Comparison of ENCODE assay signal across 15 cellular contexts in genomic region chr1:23449918-23450317, GRCh38. TPM values are rescaled to one million over a fixed set of nuclear protein-coding genes. Genes with fewer than 3 reads are reported as not detected.
DNase-seq lines count a peak whose midpoint lies in the region; ATAC-seq and TF ChIP-seq lines count a peak whose summit lies in the region.
"Had no signal": no experiment of that assay in that cellular context is flagged by ENCODE, and none has a peak within 500 bp of the region (broad histone marks: within the 10 kb centered on the region; RNA-seq: fewer than 3 reads in every experiment).

No MANE protein-coding gene starts in this region.

- H3K27ac ChIP-seq in heart right ventricle (peak overlapping the region in 3 of 10 donors; percentile 11 to 22 (median 17)), gastrocnemius medialis (peak overlapping the region; percentile 15 to 78 (median 64))
- H3K27ac ChIP-seq: GM23248 had no signal

- intact Hi-C loops in heart right ventricle (cut with DNase I), result no loop called here
- intact Hi-C loops in gastrocnemius medialis (cut with DNase I; ENCODE audit: low total_unique reads), result loop anchor here (1.0 to 2.0 kb wide), 2 partner anchors 25 to 29 kb away; partner anchors contain the start of gene TCEA3

- no peak for TF ChIP-seq POLR2A in gastrocnemius medialis (IDR thresholded peaks at IDR 0.05)

- H3K4me1 ChIP-seq in heart right ventricle (peaks cover 0 to 28% (median 8%) of the 10 kb centered on the region in 9 donors), gastrocnemius medialis (peaks cover 42 to 44% of the 10 kb centered on the region in 2 donors)

- H3K36me3 ChIP-seq in heart right ventricle, result peaks cover 0 to 90% (median 7%) of the 10 kb centered on the region in 9 donors
- H3K36me3 ChIP-seq in gastrocnemius medialis, result peaks cover 0 to 4% of the 10 kb centered on the region in 2 donors

- H3K9me3 ChIP-seq in heart right ventricle (no peaks in the 10 kb centered on the region), gastrocnemius medialis (no peaks in the 10 kb centered on the region)
- H3K9me3 ChIP-seq: esophagus squamous epithelium had no signal

- H3K27me3 ChIP-seq in heart right ventricle (no peaks in the 10 kb centered on the region), gastrocnemius medialis (no peaks in the 10 kb centered on the region)
- H3K27me3 ChIP-seq: esophagus squamous epithelium had no signal

- no peak overlapping the region for H3K4me3 ChIP-seq in heart right ventricle
- no peak overlapping the region for H3K4me3 ChIP-seq in gastrocnemius medialis
- H3K4me3 ChIP-seq: esophagus squamous epithelium, GM23248 had no signal

- no peak for TF ChIP-seq CTCF in heart right ventricle (IDR thresholded peaks at IDR 0.05)
- TF ChIP-seq CTCF in gastrocnemius medialis (IDR thresholded peaks at IDR 0.05 in 4 of 5, conservative IDR thresholded peaks at IDR 0.05 in 1 of 5), result no peak

- DNase-seq in DMS79 (lab: John Stamatoyannopoulos, UW) (peak; percentile 6), NCI-H2171 (lab: John Stamatoyannopoulos, UW) (peak; percentile 63), heart right ventricle (peak; percentile 40 to 71), gastrocnemius medialis (peak; percentile 84 to 89), SKM-1 (lab: John Stamatoyannopoulos, UW; ENCODE audit: unreplicated experiment) (no peak), T-helper 1 cell (no peak), G401 (ENCODE audit: low spot score) (no peak), cerebellum (ENCODE audit: low spot score) (no peak)
- DNase-seq: effector CD4-positive, alpha-beta T cell; esophagus squamous epithelium; GM23248; mesendoderm; stimulated activated naive CD8-positive, alpha-beta T cell treated with anti-CD3 and anti-CD28 coated beads, Interleukin-15, amount 100 ng/mL, for 72 hours had no signal

- in situ Hi-C loops in gastrocnemius medialis (cut with MboI; ENCODE audit: low sequenced_read_pairs in 4 of 4) (no loop called here), G401 (cut with HindIII; ENCODE audit: low sequenced_read_pairs) (no loop called here)

- peak in 5 of 8 donors; percentile 43 to 74 (median 60) for ATAC-seq in heart right ventricle
- ATAC-seq in gastrocnemius medialis, result peak; percentile 75
- ATAC-seq: stimulated activated naive CD8-positive, alpha-beta T cell treated with anti-CD3 and anti-CD28 coated beads, Interleukin-15, amount 100 ng/mL, for 72 hours had no signal

- WGBS in heart right ventricle, 2 donors, result 40 to 54% methylated on average over 3 of the region's 3 CpGs

RNA-seq across cellular contexts. Expression of gene TCEA3, which starts 25.4 kb away (rescaled TPM):
- 10 to 100 TPM; 56.7 to 93.0 (median 71.8) TPM for total RNA-seq in heart right ventricle
- 10 to 100 TPM; 25.1 to 51.4 TPM for polyA plus RNA-seq in heart right ventricle
- 100 to 1,000 TPM; 128 to 242 (median 179) TPM for total RNA-seq in gastrocnemius medialis
- total RNA-seq in G401 (2014; rRNA removed; shearing (Covaris generic)), result 0.95 and 1.0 TPM in 2 replicates
- 4.7 TPM for total RNA-seq in cerebellum
- polyA plus RNA-seq: neural cell had no signal

RNA-seq across cellular contexts. Expression of gene ASAP3, which starts 34.1 kb away (rescaled TPM):
- 10 to 100 TPM; 15.5 to 58.4 (median 30.4) TPM for total RNA-seq in heart right ventricle
- polyA plus RNA-seq in heart right ventricle, result 10 to 100 TPM; 22.9 to 58.2 TPM
- total RNA-seq in gastrocnemius medialis, result 100 to 1,000 TPM in 2 of 4 donors, 10 to 100 TPM in 2; 55.5 to 129 (median 93.2) TPM
- 49.3 and 59.4 TPM in 2 replicates for total RNA-seq in G401 (2014; rRNA removed; shearing (Covaris generic))
- 16.2 TPM for total RNA-seq in cerebellum
- total RNA-seq: activated T-helper 2 cell treated with anti-CD3 and anti-CD28 coated beads, Interferon-gamma antibody, Interleukin-2, Interleukin-4, amounts not matched to agents 10 μg/mL and 5 μg/mL and 100 μg/mL, durations not matched to agents 14 hours and 24 hours and 36 hours had no signal

Comparison
In these comparisons a context has a peak if more than half of its experiments do, and no peak if none do; other contexts are left out.
1. DNase-seq: peak in DMS79 (single experiment), NCI-H2171 (single experiment), heart right ventricle (2 of 2) and gastrocnemius medialis (2 of 2); none in SKM-1 (single experiment), T-helper 1 cell (0 of 5), G401 (single experiment) and cerebellum (single experiment).
2. RNA of gene TCEA3, which starts 25.4 kb away (total RNA-seq): 128 to 242 TPM in gastrocnemius medialis and 56.7 to 93.0 TPM in heart right ventricle; 4.7 TPM in cerebellum (single experiment) and 0.95 to 1.0 TPM in G401; every median in the first group is over 10 times any median in the second.